Comparison of ENCODE assay signal across 1 cellular context in the genomic region with DNA sequence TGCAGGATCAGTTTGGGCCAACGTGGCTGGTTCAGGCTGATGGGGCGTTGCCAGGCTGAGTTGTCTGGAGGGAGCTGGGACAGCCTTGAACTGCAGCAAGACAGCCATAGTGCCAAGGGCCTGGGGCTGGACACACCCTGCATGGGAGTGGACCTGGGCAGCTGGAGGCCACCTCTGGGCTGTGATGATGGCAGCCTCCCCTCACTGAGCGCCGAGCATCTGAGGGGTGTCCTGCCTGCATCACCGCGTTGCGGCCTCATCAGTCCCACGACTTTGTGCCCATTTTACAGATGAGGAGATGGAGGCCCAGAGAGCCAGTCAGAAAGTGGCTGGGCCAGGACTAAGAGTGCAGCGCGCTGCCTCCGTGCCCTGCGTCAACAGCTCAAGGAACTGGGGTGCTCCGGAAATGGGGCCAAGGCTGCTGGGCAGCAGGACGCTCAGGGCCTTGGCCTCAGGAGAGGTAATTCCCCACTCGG.
TF ChIP-seq lines count a peak whose summit lies in the region.

No MANE protein-coding gene starts in this region.

TF ChIP-seq in HepG2, 621 proteins besides CTCF, POLR2A, EP300 and RAD21 (continued from another document):
- TF ChIP-seq, protein P1, sequence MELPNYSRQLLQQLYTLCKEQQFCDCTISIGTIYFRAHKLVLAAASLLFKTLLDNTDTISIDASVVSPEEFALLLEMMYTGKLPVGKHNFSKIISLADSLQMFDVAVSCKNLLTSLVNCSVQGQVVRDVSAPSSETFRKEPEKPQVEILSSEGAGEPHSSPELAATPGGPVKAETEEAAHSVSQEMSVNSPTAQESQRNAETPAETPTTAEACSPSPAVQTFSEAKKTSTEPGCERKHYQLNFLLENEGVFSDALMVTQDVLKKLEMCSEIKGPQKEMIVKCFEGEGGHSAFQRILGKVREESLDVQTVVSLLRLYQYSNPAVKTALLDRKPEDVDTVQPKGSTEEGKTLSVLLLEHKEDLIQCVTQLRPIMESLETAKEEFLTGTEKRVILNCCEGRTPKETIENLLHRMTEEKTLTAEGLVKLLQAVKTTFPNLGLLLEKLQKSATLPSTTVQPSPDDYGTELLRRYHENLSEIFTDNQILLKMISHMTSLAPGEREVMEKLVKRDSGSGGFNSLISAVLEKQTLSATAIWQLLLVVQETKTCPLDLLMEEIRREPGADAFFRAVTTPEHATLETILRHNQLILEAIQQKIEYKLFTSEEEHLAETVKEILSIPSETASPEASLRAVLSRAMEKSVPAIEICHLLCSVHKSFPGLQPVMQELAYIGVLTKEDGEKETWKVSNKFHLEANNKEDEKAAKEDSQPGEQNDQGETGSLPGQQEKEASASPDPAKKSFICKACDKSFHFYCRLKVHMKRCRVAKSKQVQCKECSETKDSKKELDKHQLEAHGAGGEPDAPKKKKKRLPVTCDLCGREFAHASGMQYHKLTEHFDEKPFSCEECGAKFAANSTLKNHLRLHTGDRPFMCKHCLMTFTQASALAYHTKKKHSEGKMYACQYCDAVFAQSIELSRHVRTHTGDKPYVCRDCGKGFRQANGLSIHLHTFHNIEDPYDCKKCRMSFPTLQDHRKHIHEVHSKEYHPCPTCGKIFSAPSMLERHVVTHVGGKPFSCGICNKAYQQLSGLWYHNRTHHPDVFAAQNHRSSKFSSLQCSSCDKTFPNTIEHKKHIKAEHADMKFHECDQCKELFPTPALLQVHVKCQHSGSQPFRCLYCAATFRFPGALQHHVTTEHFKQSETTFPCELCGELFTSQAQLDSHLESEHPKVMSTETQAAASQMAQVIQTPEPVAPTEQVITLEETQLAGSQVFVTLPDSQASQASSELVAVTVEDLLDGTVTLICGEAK (IDR thresholded peaks at IDR 0.05), result no peak
- TF ChIP-seq, protein P1 (CRISPR knock-in tag; IDR thresholded peaks at IDR 0.05), result no peak
- TF ChIP-seq, protein P2, sequence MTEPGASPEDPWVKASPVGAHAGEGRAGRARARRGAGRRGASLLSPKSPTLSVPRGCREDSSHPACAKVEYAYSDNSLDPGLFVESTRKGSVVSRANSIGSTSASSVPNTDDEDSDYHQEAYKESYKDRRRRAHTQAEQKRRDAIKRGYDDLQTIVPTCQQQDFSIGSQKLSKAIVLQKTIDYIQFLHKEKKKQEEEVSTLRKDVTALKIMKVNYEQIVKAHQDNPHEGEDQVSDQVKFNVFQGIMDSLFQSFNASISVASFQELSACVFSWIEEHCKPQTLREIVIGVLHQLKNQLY (CRISPR knock-in tag; IDR thresholded peaks at IDR 0.05), result no peak
- no peak for TF ChIP-seq SRSF1 (optimal IDR thresholded peaks at IDR 0.05; ENCODE audit: low read depth, low read length)
- TF ChIP-seq CBX5 (CRISPR knock-in tag; IDR thresholded peaks at IDR 0.05; ENCODE audit: borderline replicate concordance), result 0 out of 2 replicates have a peak, but pooled peaks have one; percentile 25
- no peak for TF ChIP-seq NFE2 (CRISPR knock-in tag; IDR thresholded peaks at IDR 0.05)
- TF ChIP-seq, protein P3, sequence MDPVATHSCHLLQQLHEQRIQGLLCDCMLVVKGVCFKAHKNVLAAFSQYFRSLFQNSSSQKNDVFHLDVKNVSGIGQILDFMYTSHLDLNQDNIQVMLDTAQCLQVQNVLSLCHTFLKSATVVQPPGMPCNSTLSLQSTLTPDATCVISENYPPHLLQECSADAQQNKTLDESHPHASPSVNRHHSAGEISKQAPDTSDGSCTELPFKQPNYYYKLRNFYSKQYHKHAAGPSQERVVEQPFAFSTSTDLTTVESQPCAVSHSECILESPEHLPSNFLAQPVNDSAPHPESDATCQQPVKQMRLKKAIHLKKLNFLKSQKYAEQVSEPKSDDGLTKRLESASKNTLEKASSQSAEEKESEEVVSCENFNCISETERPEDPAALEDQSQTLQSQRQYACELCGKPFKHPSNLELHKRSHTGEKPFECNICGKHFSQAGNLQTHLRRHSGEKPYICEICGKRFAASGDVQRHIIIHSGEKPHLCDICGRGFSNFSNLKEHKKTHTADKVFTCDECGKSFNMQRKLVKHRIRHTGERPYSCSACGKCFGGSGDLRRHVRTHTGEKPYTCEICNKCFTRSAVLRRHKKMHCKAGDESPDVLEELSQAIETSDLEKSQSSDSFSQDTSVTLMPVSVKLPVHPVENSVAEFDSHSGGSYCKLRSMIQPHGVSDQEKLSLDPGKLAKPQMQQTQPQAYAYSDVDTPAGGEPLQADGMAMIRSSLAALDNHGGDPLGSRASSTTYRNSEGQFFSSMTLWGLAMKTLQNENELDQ (CRISPR knock-in tag; IDR thresholded peaks at IDR 0.05; ENCODE audit: borderline replicate concordance), result no peak
- 0 out of 2 replicates have a peak, but pooled peaks have one; percentile 48 for TF ChIP-seq CHD4 (IDR thresholded peaks at IDR 0.05; ENCODE audit: borderline replicate concordance, low read length)
- no peak for TF ChIP-seq BRCA1 (CRISPR knock-in tag; IDR thresholded peaks at IDR 0.05)
- TF ChIP-seq, protein P4, sequence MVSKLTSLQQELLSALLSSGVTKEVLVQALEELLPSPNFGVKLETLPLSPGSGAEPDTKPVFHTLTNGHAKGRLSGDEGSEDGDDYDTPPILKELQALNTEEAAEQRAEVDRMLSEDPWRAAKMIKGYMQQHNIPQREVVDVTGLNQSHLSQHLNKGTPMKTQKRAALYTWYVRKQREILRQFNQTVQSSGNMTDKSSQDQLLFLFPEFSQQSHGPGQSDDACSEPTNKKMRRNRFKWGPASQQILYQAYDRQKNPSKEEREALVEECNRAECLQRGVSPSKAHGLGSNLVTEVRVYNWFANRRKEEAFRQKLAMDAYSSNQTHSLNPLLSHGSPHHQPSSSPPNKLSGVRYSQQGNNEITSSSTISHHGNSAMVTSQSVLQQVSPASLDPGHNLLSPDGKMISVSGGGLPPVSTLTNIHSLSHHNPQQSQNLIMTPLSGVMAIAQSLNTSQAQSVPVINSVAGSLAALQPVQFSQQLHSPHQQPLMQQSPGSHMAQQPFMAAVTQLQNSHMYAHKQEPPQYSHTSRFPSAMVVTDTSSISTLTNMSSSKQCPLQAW (CRISPR knock-in tag; IDR thresholded peaks at IDR 0.05), result no peak
- TF ChIP-seq RARA (CRISPR knock-in tag; IDR thresholded peaks at IDR 0.05), result no peak
- TF ChIP-seq ZSCAN25 (CRISPR knock-in tag; IDR thresholded peaks at IDR 0.05), result no peak
- no peak for TF ChIP-seq ZNF563 (CRISPR knock-in tag; IDR thresholded peaks at IDR 0.05)
- TF ChIP-seq, protein P5, sequence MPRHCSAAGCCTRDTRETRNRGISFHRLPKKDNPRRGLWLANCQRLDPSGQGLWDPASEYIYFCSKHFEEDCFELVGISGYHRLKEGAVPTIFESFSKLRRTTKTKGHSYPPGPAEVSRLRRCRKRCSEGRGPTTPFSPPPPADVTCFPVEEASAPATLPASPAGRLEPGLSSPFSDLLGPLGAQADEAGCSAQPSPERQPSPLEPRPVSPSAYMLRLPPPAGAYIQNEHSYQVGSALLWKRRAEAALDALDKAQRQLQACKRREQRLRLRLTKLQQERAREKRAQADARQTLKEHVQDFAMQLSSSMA (CRISPR knock-in tag; IDR thresholded peaks at IDR 0.05), result no peak
- TF ChIP-seq, protein P6, sequence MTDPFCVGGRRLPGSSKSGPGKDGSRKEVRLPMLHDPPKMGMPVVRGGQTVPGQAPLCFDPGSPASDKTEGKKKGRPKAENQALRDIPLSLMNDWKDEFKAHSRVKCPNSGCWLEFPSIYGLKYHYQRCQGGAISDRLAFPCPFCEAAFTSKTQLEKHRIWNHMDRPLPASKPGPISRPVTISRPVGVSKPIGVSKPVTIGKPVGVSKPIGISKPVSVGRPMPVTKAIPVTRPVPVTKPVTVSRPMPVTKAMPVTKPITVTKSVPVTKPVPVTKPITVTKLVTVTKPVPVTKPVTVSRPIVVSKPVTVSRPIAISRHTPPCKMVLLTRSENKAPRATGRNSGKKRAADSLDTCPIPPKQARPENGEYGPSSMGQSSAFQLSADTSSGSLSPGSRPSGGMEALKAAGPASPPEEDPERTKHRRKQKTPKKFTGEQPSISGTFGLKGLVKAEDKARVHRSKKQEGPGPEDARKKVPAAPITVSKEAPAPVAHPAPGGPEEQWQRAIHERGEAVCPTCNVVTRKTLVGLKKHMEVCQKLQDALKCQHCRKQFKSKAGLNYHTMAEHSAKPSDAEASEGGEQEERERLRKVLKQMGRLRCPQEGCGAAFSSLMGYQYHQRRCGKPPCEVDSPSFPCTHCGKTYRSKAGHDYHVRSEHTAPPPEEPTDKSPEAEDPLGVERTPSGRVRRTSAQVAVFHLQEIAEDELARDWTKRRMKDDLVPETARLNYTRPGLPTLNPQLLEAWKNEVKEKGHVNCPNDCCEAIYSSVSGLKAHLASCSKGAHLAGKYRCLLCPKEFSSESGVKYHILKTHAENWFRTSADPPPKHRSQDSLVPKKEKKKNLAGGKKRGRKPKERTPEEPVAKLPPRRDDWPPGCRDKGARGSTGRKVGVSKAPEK (CRISPR knock-in tag; IDR thresholded peaks at IDR 0.05; ENCODE audit: borderline replicate concordance), result no peak
- no peak for TF ChIP-seq ZNF274 (CRISPR knock-in tag; IDR thresholded peaks at IDR 0.05)
- no peak for TF ChIP-seq ZNF3 (CRISPR knock-in tag; IDR thresholded peaks at IDR 0.05)
- no peak for TF ChIP-seq ZBTB3 (CRISPR knock-in tag; IDR thresholded peaks at IDR 0.05; ENCODE audit: borderline replicate concordance, low read depth)
- no peak for TF ChIP-seq ZFP36L2 (CRISPR knock-in tag; IDR thresholded peaks at IDR 0.05)
- TF ChIP-seq, protein P7, sequence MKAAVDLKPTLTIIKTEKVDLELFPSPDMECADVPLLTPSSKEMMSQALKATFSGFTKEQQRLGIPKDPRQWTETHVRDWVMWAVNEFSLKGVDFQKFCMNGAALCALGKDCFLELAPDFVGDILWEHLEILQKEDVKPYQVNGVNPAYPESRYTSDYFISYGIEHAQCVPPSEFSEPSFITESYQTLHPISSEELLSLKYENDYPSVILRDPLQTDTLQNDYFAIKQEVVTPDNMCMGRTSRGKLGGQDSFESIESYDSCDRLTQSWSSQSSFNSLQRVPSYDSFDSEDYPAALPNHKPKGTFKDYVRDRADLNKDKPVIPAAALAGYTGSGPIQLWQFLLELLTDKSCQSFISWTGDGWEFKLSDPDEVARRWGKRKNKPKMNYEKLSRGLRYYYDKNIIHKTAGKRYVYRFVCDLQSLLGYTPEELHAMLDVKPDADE (CRISPR knock-in tag; IDR thresholded peaks at IDR 0.05), result no peak
- TF ChIP-seq ASH2L (IDR thresholded peaks at IDR 0.05; ENCODE audit: insufficient read length, low read depth, low read length), result no peak
- TF ChIP-seq ADNP (CRISPR knock-in tag; IDR thresholded peaks at IDR 0.05), result 0 out of 2 replicates have a peak, but pooled peaks have one; percentile 31
- TF ChIP-seq TEAD2 (CRISPR knock-in tag; IDR thresholded peaks at IDR 0.05), result no peak
- TF ChIP-seq, protein P8, sequence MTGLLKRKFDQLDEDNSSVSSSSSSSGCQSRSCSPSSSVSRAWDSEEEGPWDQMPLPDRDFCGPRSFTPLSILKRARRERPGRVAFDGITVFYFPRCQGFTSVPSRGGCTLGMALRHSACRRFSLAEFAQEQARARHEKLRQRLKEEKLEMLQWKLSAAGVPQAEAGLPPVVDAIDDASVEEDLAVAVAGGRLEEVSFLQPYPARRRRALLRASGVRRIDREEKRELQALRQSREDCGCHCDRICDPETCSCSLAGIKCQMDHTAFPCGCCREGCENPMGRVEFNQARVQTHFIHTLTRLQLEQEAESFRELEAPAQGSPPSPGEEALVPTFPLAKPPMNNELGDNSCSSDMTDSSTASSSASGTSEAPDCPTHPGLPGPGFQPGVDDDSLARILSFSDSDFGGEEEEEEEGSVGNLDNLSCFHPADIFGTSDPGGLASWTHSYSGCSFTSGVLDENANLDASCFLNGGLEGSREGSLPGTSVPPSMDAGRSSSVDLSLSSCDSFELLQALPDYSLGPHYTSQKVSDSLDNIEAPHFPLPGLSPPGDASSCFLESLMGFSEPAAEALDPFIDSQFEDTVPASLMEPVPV (CRISPR knock-in tag; IDR thresholded peaks at IDR 0.05), result no peak
